12 cellular contexts compared by ENCODE assay signal in the genomic region with DNA sequence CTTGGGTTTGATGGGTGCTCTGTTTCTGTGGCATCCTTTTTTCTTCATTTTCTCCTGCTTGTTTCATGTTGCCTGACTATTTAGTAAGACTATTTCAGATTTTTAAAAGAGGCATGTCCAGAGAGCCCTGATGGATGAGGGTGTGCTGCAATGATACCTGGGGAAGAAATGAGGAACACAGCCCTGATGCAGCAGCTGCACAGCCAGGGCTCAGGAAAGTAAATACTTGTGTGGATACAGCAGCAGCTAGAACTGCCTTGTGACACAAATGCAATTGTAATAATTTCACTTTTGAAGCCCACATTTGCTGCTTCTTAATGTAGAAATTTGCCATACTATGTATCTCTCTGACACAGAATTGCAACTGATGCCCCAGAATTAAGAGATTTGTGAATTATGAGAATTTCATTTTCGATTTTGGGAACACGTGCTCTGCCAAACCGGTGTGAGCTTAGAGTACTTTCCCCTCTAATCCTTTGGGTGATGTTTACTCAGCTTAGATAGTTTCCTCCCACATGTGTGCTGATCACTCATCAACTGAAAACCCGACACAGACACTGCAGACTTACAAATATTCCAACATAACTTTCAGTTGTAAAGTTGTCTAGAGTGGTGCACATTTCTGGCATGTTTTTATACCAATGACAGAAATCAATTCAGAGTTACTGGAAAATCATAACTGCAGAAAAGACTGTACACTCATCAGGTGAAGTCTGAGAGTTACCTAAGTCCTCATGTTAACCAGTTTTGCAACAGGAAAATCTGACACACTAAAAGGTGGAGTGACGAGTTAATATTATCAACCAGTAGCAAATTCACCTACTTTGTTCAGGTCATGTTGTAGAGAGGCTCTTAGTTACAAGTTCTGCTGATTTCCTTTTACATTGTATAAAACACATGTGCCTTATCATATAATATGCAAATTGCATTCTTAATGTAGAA.
DNase-seq lines count a peak whose midpoint lies in the region; ATAC-seq lines count a peak whose summit lies in the region.
"Had no signal": no experiment of that assay in that cellular context is flagged by ENCODE, and none has a peak within 500 bp of the region (broad histone marks: within the 10 kb centered on the region; RNA-seq: fewer than 3 reads in every experiment).

No MANE protein-coding gene starts in this region.

- no peaks in the 10 kb centered on the region for H3K9me3 ChIP-seq in MG63
- H3K9me3 ChIP-seq: BLaER1 treated with 17β-estradiol and CSF1 and Interleukin-3, amounts not matched to agents 10 nM and 100 nM had no signal

- no peaks in the 10 kb centered on the region for H3K36me3 ChIP-seq in MG63
- H3K36me3 ChIP-seq: BLaER1 treated with 17β-estradiol and CSF1 and Interleukin-3, amounts not matched to agents 10 nM and 100 nM had no signal

- no peaks in the 10 kb centered on the region for H3K27me3 ChIP-seq in MG63
- H3K27me3 ChIP-seq: BLaER1 treated with 17β-estradiol and CSF1 and Interleukin-3, amounts not matched to agents 10 nM and 100 nM had no signal

- H3K4me3 ChIP-seq in MG63: no peak overlapping the region
- H3K4me3 ChIP-seq: BLaER1 treated with 17β-estradiol and CSF1 and Interleukin-3, amounts not matched to agents 10 nM and 100 nM had no signal

- DNase-seq in Daoy (ENCODE audit: low read depth) (peak; percentile 7), SHP77 treated with DMSO at 0.1 percent for 48 hours (lab: John Stamatoyannopoulos, UW) (peak; percentile 94), DMS79 treated with DMSO at 0.1 percent for 48 hours (lab: John Stamatoyannopoulos, UW) (no peak), MG63 (no peak), HPDE6-E6E7 (ENCODE audit: extremely low spot score) (no peak)
- DNase-seq: activated CD4-positive, alpha-beta memory T cell treated with anti-CD3 and anti-CD28 coated beads for 36 hours; effector memory CD4-positive, alpha-beta T cell; SIG-M5 had no signal

- ATAC-seq in GM21529 (IDR thresholded peaks at IDR 0.05; ENCODE audit: unreplicated experiment): peak; percentile 93
- peak; percentile 89 for ATAC-seq in HG03520 (IDR thresholded peaks at IDR 0.05; ENCODE audit: unreplicated experiment)
- ATAC-seq in HG03139 (IDR thresholded peaks at IDR 0.05; ENCODE audit: unreplicated experiment): no peak

Comparison
In these comparisons a context has a peak if more than half of its experiments do, and no peak if none do; other contexts are left out.
1. DNase-seq: peak in Daoy (single experiment) and SHP77 treated with DMSO at 0.1 percent for 48 hours (single experiment); none in DMS79 treated with DMSO at 0.1 percent for 48 hours (single experiment), MG63 (single experiment) and HPDE6-E6E7 (single experiment).